18 cellular contexts compared by ENCODE assay signal in the genomic region with DNA sequence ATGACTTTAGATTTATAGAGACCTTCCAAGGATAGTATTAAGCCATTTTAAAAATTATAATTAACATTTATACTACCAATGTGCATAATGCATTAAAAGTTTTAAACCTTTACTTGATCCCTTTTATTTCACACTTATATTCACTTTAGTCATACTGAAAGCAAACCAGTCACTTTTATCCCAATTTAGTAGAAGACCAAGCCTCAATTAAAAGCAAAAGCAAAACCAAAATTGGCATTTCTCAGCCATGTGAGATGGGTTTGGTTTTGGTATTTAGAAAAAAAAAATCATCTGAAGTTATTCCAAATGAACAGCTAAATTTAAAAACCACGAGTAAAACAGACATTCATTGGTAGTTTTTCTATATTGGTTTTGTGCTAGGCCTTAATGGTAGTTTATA.
"Had no signal": no experiment of that assay in that cellular context is flagged by ENCODE, and none has a peak within 500 bp of the region (broad histone marks: within the 10 kb centered on the region; RNA-seq: fewer than 3 reads in every experiment).

No MANE protein-coding gene starts in this region.

- H3K27ac Mint-ChIP-seq: brain had no signal

- H3K9me3 Mint-ChIP-seq: brain had no signal

- H3K9me3 ChIP-seq: psoas muscle, right lobe of liver, spleen, suprapubic skin had no signal

- H3K36me3 ChIP-seq: right lobe of liver had no signal

- H3K27me3 ChIP-seq: right lobe of liver, spleen, suprapubic skin had no signal

- H3K4me3 Mint-ChIP-seq: brain; central memory CD8-positive, alpha-beta T cell; naive thymus-derived CD8-positive, alpha-beta T cell; type B pancreatic cell had no signal

- DNase-seq: activated CD8-positive, alpha-beta memory T cell treated with anti-CD3 and anti-CD28 coated beads for 24 hours; amygdala; erythroblast; glutamatergic neuron; left colon; naive thymus-derived CD8-positive, alpha-beta T cell; nucleus accumbens; psoas muscle; right lobe of liver; SHP77; spleen; stimulated activated CD4-positive, alpha-beta T cell treated with anti-CD3 and anti-CD28 coated beads, Interleukin-1b, Interleukin-23, amount 100 ng/mL, for 48 hours; stimulated activated naive CD4-positive, alpha-beta T cell had no signal

- H3K27me3 Mint-ChIP-seq: brain; central memory CD8-positive, alpha-beta T cell; naive thymus-derived CD8-positive, alpha-beta T cell; type B pancreatic cell had no signal

- H3K27ac ChIP-seq: psoas muscle, right lobe of liver, suprapubic skin had no signal

- H3K4me3 ChIP-seq: lung, psoas muscle, right lobe of liver, spleen, suprapubic skin had no signal
